Comparison of ENCODE assay signal across 26 cellular contexts in the genomic region with DNA sequence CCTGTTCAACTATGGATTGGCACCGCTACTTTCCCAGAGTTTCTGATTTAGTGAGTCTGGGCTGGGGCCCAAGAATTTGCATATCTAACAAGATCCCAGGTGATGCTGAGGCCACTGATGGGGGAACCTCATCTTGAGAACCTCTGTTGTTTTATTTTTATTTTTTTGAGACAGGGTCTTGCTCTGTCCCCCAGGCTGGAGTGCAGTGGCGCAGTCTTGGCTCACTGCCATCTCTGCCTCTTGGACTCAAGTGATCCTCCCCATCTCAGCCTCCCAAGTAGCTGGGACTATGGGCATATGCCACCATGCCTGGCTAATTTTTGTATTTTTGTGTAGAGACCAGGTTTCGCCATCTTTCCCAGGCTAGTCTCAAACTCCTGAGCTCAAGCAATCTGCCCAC. TPM values are rescaled to one million over a fixed set of nuclear protein-coding genes. Genes with fewer than 3 reads are reported as not detected.
DNase-seq lines count a peak whose midpoint lies in the region; ATAC-seq, FAIRE-seq and TF ChIP-seq lines count a peak whose summit lies in the region.
"Had no signal": no experiment of that assay in that cellular context is flagged by ENCODE, and none has a peak within 500 bp of the region (broad histone marks: within the 10 kb centered on the region; RNA-seq: fewer than 3 reads in every experiment).

No MANE protein-coding gene starts in this region.

- H2BK120ac ChIP-seq in H1 (replicated peaks; ENCODE audit: low read depth, low read length) = no peak overlapping the region

- no peaks in the 10 kb centered on the region for H3K36me3 Mint-ChIP-seq in Caco-2 (ENCODE audit: insufficient read depth, unreplicated experiment)
- H3K36me3 Mint-ChIP-seq: CD14-positive monocyte; CD4-positive, alpha-beta memory T cell; CD4-positive, CD25-positive, alpha-beta regulatory T cell; CD8-positive, alpha-beta memory T cell had no signal

- no peak overlapping the region for H2AK5ac ChIP-seq in H1 (ENCODE audit: low read depth, low read length)

- DNase-seq in Caco-2 (no peak), H1 (ENCODE audit: low read depth in 1 of 2, low spot score in 2 of 2) (no peak), midbrain (lab: John Stamatoyannopoulos, UW) (no peak), Right ventricle myocardium superior (no peak)
- DNase-seq: 8988T; ACHN; BE2C; C1 segment of cervical spinal cord; Calu3; CD4-positive, alpha-beta memory T cell; CD4-positive, CD25-positive, alpha-beta regulatory T cell; CD8-positive, alpha-beta memory T cell; COR-L47; DMS79 treated with DMSO at 0.1 percent for 48 hours; GF-D8 had no signal

- no peak overlapping the region for H3K23ac ChIP-seq in H1 (ENCODE audit: insufficient read length)

- no TSS peak for BruUV-seq in Caco-2 (replicated peaks; lab: Mats Ljungman, UMichigan)

- intact Hi-C loops in Caco-2 (cut with micrococcal nuclease; ENCODE audit: unreplicated experiment) (no loop called here), Right ventricle myocardium superior (cut with DNase I) (no loop called here)

- no peak overlapping the region for H4K8ac ChIP-seq in H1 (ENCODE audit: extremely low read depth, insufficient read depth, low read length)

- peaks cover 8% of the 10 kb centered on the region for H3K9me3 Mint-ChIP-seq in Caco-2 (ENCODE audit: unreplicated experiment)
- H3K9me3 Mint-ChIP-seq: CD8-positive, alpha-beta memory T cell had no signal

- H3K4me3 Mint-ChIP-seq in Caco-2 (ENCODE audit: unreplicated experiment) = no peak overlapping the region
- H3K4me3 Mint-ChIP-seq: CD4-positive, alpha-beta memory T cell; CD4-positive, CD25-positive, alpha-beta regulatory T cell; CD8-positive, alpha-beta memory T cell had no signal

- H3K9ac ChIP-seq in H1 (replicated peaks in 1 of 4; ENCODE audit: extremely low read depth in 1 of 4, low read depth in 3 of 4, low read length in 3 of 4) = no peak overlapping the region
- H3K9ac ChIP-seq: BLaER1 had no signal

- H4K20me1 ChIP-seq in H1 (replicated peaks in 1 of 2; ENCODE audit: control insufficient read depth in 1 of 2, insufficient read depth in 2 of 2, low read length in 2 of 2) = no peaks in the 10 kb centered on the region
- H4K20me1 ChIP-seq: BLaER1 had no signal

- peaks cover 60% of the 10 kb centered on the region for H3K4me1 Mint-ChIP-seq in Caco-2 (ENCODE audit: low read depth, unreplicated experiment)
- H3K4me1 Mint-ChIP-seq: CD14-positive monocyte; CD4-positive, alpha-beta memory T cell; CD4-positive, CD25-positive, alpha-beta regulatory T cell had no signal

- TF ChIP-seq CTCF in Caco-2 (IDR thresholded peaks at IDR 0.05; ENCODE audit: insufficient read depth in 1 of 2, low read depth in 1 of 2, low read length in 1 of 2, severe bottlenecking in 1 of 2, unreplicated experiment in 1 of 2) = no peak
- TF ChIP-seq CTCF in HEK293 (tag by site-specific recombination; IDR thresholded peaks at IDR 0.05) = no peak
- no peak for TF ChIP-seq CTCF in H1 (IDR thresholded peaks at IDR 0.05; ENCODE audit: control extremely low read depth in 1 of 3, insufficient read depth in 1 of 3, low read depth in 1 of 3, low read length in 3 of 3)

- no peak overlapping the region for H3K14ac ChIP-seq in H1 (ENCODE audit: insufficient read length)

- no peak for TF ChIP-seq EP300 in H1 (IDR thresholded peaks at IDR 0.05; ENCODE audit: borderline replicate concordance in 1 of 2, low read depth in 2 of 2, low read length in 2 of 2)

- H3K27ac ChIP-seq in HEK293 (ENCODE audit: extremely low read depth, low read depth, low read length) (no peak overlapping the region), H1 (ENCODE audit: low read depth, low read length) (no peak overlapping the region)
- H3K27ac ChIP-seq: BLaER1 had no signal

- H3K27me3 Mint-ChIP-seq in Caco-2 (ENCODE audit: insufficient read depth, unreplicated experiment) = no peaks in the 10 kb centered on the region

- no peak overlapping the region for H3K4me3 ChIP-seq in Caco-2 (ENCODE audit: low read depth, low read length)
- H3K4me3 ChIP-seq in HEK293 (ENCODE audit: low read depth, low read length) = no peak overlapping the region
- no peak overlapping the region for H3K4me3 ChIP-seq in H1 (ENCODE audit: extremely low read depth in 1 of 4, insufficient read depth in 2 of 4, low read depth in 3 of 4, low read length in 4 of 4)
- H3K4me3 ChIP-seq: BLaER1 had no signal

- H3K9me3 ChIP-seq in Caco-2 = no peaks in the 10 kb centered on the region
- no peaks in the 10 kb centered on the region for H3K9me3 ChIP-seq in HEK293 (ENCODE audit: control insufficient read depth, insufficient read depth, low read depth, low read length)
- H3K9me3 ChIP-seq in H1 (ENCODE audit: insufficient read depth in 2 of 2, low read depth in 1 of 2, low read length in 1 of 2) = no peaks in the 10 kb centered on the region
- H3K9me3 ChIP-seq: BE2C, BLaER1 had no signal

- H3K27me3 ChIP-seq in Caco-2 (replicated peaks; ENCODE audit: control insufficient read depth, insufficient read depth, low read length) (no peaks in the 10 kb centered on the region), H1 (replicated peaks in 1 of 4; ENCODE audit: control insufficient read depth in 3 of 4, extremely low read depth in 1 of 4, insufficient read depth in 3 of 4, low read length in 3 of 4) (peaks cover 0 to 9% (median 0%) of the 10 kb centered on the region in 4 experiments; a peak in 2 of 7 replicates)

- no peak overlapping the region for H2AFZ ChIP-seq in H1 (ENCODE audit: low read length)

- no peak for TF ChIP-seq RAD21 in H1 (IDR thresholded peaks at IDR 0.05 in 1 of 2, conservative IDR thresholded peaks at IDR 0.05 in 1 of 2; ENCODE audit: low read depth in 2 of 2, low read length in 2 of 2)

- no peak overlapping the region for H2BK20ac ChIP-seq in H1 (ENCODE audit: low read length)

- no peak for TF ChIP-seq POLR2A in H1 (IDR thresholded peaks at IDR 0.05; ENCODE audit: control extremely low read depth in 1 of 2, low read depth in 2 of 2, low read length in 2 of 2)

- no peaks in the 10 kb centered on the region for H3K79me1 ChIP-seq in H1 (ENCODE audit: low read depth, low read length)

- no peak overlapping the region for H2BK12ac ChIP-seq in H1 (ENCODE audit: low read depth, low read length)

- no peak overlapping the region; the same call in 1 of the 2 replicates for H3K18ac ChIP-seq in H1 (ENCODE audit: extremely low read depth, low read length)

- no peaks in the 10 kb centered on the region for H3K79me2 ChIP-seq in H1 (ENCODE audit: control insufficient read depth in 1 of 2, insufficient read depth in 2 of 2, low read length in 2 of 2)

- no peak overlapping the region for H4K91ac ChIP-seq in H1 (replicated peaks; ENCODE audit: insufficient read length, low read length)

- CTCF ChIA-PET in Caco-2 (lab: Charles Lee) = no interaction called here
- CTCF ChIA-PET in HEK293 (lab: Yijun Ruan, JAX) = interaction anchor here (1.2 kb wide), 1 partner anchor 56 kb away, joined by 3 read pairs; no protein-coding TSS in a partner anchor
- CTCF ChIA-PET in H1 (lab: Charles Lee; ENCODE audit: partially characterized antibody) = interaction anchor here (1.0 to 4.1 kb wide), 7 partner anchors 8 to 86 kb away, joined by 3 to 24 read pairs (median 4); no protein-coding TSS in a partner anchor

- ATAC-seq in activated CD4-positive, CD25-positive, alpha-beta regulatory T cell treated with anti-CD3 and anti-CD28 coated beads, Interleukin-2, amount 50 U/mL, for 24 hours = no peak
- no peak for ATAC-seq in Right ventricle myocardium superior (ENCODE audit: poor library complexity)

- POLR2A ChIA-PET in Caco-2 (lab: Charles Lee) (no interaction called here), HEK293 (lab: Yijun Ruan, JAX) (interaction anchor here (1.0 kb wide), 1 partner anchor 14 kb away, joined by 5 read pairs; no protein-coding TSS in a partner anchor), H1 (lab: Charles Lee; ENCODE audit: partially characterized antibody) (no interaction called here)

- H3K36me3 ChIP-seq in Caco-2 (ENCODE audit: control insufficient read depth, insufficient read depth, low read length) (no peaks in the 10 kb centered on the region), HEK293 (ENCODE audit: control insufficient read depth in 2 of 2, insufficient read depth in 1 of 2, low read length in 2 of 2) (peaks cover 0 to under 1% of the 10 kb centered on the region in 2 experiments; a peak in 1 of 3 replicates), H1 (ENCODE audit: control insufficient read depth in 2 of 4, insufficient read depth in 4 of 4, low read length in 3 of 4) (no peaks in the 10 kb centered on the region)
- H3K36me3 ChIP-seq: BE2C, BLaER1 had no signal

- 89% methylated on average over 3 of the region's 3 CpGs; no CpG with 5 or more reads in 1 of the 2 experiments for WGBS in H1 (ENCODE audit: extremely low coverage in 1 of 2, insufficient coverage in 1 of 2, insufficient read length in 1 of 2, insufficient replicate concordance in 2 of 2, low coverage in 1 of 2, low lambda C conversion rate in 2 of 2, missing lambda C conversion rate in 1 of 2), 2 experiments

- H3K23me2 ChIP-seq in H1 (ENCODE audit: low read depth, low read length) = peaks cover 3% of the 10 kb centered on the region; the same call in 1 of the 2 replicates

- no peak overlapping the region for H3K56ac ChIP-seq in H1 (replicated peaks; ENCODE audit: insufficient read length, low read depth, low read length)

- no peak overlapping the region for H4K5ac ChIP-seq in H1 (ENCODE audit: insufficient read length, low read depth, low read length)

- no peak overlapping the region for H2BK5ac ChIP-seq in H1 (ENCODE audit: low read depth, low read length)

- no peak overlapping the region for H3K4me2 ChIP-seq in H1 (ENCODE audit: insufficient read depth in 1 of 2, low read depth in 2 of 2, low read length in 2 of 2)
- H3K4me2 ChIP-seq: BLaER1 had no signal

- H2BK15ac ChIP-seq in H1 (ENCODE audit: low read length) = 0 out of 2 replicates have a peak overlapping the region, but pooled peaks have one; percentile 29

- H3K4me1 ChIP-seq in Caco-2 (peaks cover 57% of the 10 kb centered on the region), HEK293 (ENCODE audit: control insufficient read depth, insufficient read depth, low read length) (peaks cover 22% of the 10 kb centered on the region), H1 (replicated peaks in 1 of 4; ENCODE audit: control insufficient read depth in 3 of 4, insufficient read depth in 4 of 4, low read length in 3 of 4) (peaks cover 3 to 23% (median 13%) of the 10 kb centered on the region in 4 experiments)
- H3K4me1 ChIP-seq: BE2C had no signal

- H3K4ac ChIP-seq in H1 (replicated peaks; ENCODE audit: insufficient read length, low read depth, low read length) = no peak overlapping the region

- H3K27ac Mint-ChIP-seq in Caco-2 (ENCODE audit: unreplicated experiment) = peak overlapping the region; percentile 16
- H3K27ac Mint-ChIP-seq: CD14-positive monocyte; CD4-positive, alpha-beta memory T cell; CD4-positive, CD25-positive, alpha-beta regulatory T cell had no signal

- no peak for FAIRE-seq in H1 (lab: Jason Lieb, UNC)
- FAIRE-seq: A204.1, D721Med, G401.6, GM12891, GM19239 had no signal

RNA-seq across cellular contexts. Expression of a gene that starts 35.7 kb away (rescaled TPM):
- total RNA-seq in Caco-2 (2022) (15.5 and 17.0 TPM in 2 replicates), Right ventricle myocardium superior (0.70 TPM)
- total RNA-seq in H1 (2021; fragmentation: NEBNext Ultra II Directional; extraction: Animal tissue kit (Norgen Biotek cat#: 25700)) = 0.37 and 0.52 TPM in 2 replicates
- 0.09 and 0.17 TPM in 2 replicates for polyA plus RNA-seq in H1 (2011; rRNA removed)
- 0.17 TPM for polyA plus RNA-seq in H1 (2011; cell fraction: cytosol; rRNA removed)
- polyA plus RNA-seq in H1 (2011; cell fraction: nucleus; rRNA removed) = 0.24 TPM
- 0.17 to 0.24 TPM (median 0.20 TPM) in 4 replicates for polyA plus RNA-seq in H1 (2012, experiment 1 of 2)
- polyA plus RNA-seq in H1 (2012, experiment 2 of 2) = 0.16 TPM
- 0.18 TPM for polyA plus RNA-seq in H1 (2013, experiment 1 of 2)
- polyA plus RNA-seq in H1 (2013, experiment 2 of 2) = 0.22 TPM
- polyA minus RNA-seq in H1 (2011; rRNA and poly(A)+ RNA removed) = 0.07 and 0.16 TPM in 2 replicates
- polyA minus RNA-seq in H1 (2011; cell fraction: cytosol; rRNA and poly(A)+ RNA removed) = 0.44 TPM
- polyA minus RNA-seq in H1 (2011; cell fraction: nucleus; rRNA and poly(A)+ RNA removed) = 0.10 TPM
- total RNA-seq: A673; Calu3; CD4-positive, alpha-beta memory T cell; CD4-positive, CD25-positive, alpha-beta regulatory T cell; CD8-positive, alpha-beta memory T cell had no signal
- polyA plus RNA-seq: AG04450; CD14-positive monocyte; CD4-positive, alpha-beta memory T cell; CD4-positive, CD25-positive, alpha-beta regulatory T cell; CD8-positive, alpha-beta memory T cell had no signal
